In the genomic region with DNA sequence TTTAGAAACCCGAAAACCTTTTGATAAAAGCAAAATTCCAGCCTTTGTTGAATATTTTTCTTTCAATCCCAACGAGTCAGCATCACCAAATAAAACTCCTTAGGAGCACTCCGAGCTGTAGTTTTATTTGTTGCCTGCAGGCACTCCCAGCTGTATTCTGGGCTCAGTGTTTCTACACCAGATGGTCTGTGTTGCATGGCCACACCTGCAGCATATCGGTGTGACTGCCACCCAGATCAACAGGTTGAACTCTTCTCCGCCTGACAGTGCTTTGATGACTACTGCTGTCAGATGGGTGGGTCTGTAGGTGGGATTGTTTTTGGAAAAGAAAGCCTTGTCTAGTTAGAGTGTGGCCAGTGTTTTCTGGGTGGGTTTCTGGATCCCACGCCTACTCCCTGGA, we compare ENCODE assay signal across 9 cellular contexts. TPM values are rescaled to one million over a fixed set of nuclear protein-coding genes. Genes with fewer than 3 reads are reported as not detected.
"Had no signal": no experiment of that assay in that cellular context is flagged by ENCODE, and none has a peak within 500 bp of the region (broad histone marks: within the 10 kb centered on the region; RNA-seq: fewer than 3 reads in every experiment).

No MANE protein-coding gene starts in this region.

- H3K27me3 ChIP-seq: cardiac muscle cell, foreskin keratinocyte, right atrium auricular region, uterus had no signal

- H3K9ac ChIP-seq: parathyroid adenoma had no signal

- H3K27ac ChIP-seq: cardiac muscle cell, foreskin keratinocyte, parathyroid adenoma, right atrium auricular region, uterus, WERI-Rb-1 had no signal

- H3K9me3 Mint-ChIP-seq: activated naive CD4-positive, alpha-beta T cell treated with anti-CD3 and anti-CD28 coated beads for 36 hours had no signal

- H2AFZ ChIP-seq: parathyroid adenoma had no signal

- H3K4me3 ChIP-seq: cardiac muscle cell, right atrium auricular region, uterus had no signal

- H3K9me3 ChIP-seq: right atrium auricular region, uterus had no signal

- ATAC-seq: foreskin keratinocyte had no signal

- DNase-seq: activated CD4-positive, alpha-beta T cell treated with anti-CD3 and anti-CD28 coated beads for 4 hours; activated naive CD4-positive, alpha-beta T cell treated with anti-CD3 and anti-CD28 coated beads for 36 hours; foreskin keratinocyte; small intestine; uterus; WERI-Rb-1 had no signal

- H3K4me3 Mint-ChIP-seq: activated naive CD4-positive, alpha-beta T cell treated with anti-CD3 and anti-CD28 coated beads for 36 hours had no signal

- H3K79me2 ChIP-seq: parathyroid adenoma had no signal

- H3K36me3 ChIP-seq: cardiac muscle cell, uterus had no signal

- H3K27ac Mint-ChIP-seq: activated naive CD4-positive, alpha-beta T cell treated with anti-CD3 and anti-CD28 coated beads for 36 hours had no signal

- H3K4me1 ChIP-seq: foreskin keratinocyte, parathyroid adenoma, right atrium auricular region, uterus had no signal

RNA-seq across cellular contexts. Expression of a gene that starts 32.7 kb away (rescaled TPM):
- total RNA-seq: activated naive CD4-positive, alpha-beta T cell treated with anti-CD3 and anti-CD28 coated beads for 36 hours had no signal
